In the genomic region with DNA sequence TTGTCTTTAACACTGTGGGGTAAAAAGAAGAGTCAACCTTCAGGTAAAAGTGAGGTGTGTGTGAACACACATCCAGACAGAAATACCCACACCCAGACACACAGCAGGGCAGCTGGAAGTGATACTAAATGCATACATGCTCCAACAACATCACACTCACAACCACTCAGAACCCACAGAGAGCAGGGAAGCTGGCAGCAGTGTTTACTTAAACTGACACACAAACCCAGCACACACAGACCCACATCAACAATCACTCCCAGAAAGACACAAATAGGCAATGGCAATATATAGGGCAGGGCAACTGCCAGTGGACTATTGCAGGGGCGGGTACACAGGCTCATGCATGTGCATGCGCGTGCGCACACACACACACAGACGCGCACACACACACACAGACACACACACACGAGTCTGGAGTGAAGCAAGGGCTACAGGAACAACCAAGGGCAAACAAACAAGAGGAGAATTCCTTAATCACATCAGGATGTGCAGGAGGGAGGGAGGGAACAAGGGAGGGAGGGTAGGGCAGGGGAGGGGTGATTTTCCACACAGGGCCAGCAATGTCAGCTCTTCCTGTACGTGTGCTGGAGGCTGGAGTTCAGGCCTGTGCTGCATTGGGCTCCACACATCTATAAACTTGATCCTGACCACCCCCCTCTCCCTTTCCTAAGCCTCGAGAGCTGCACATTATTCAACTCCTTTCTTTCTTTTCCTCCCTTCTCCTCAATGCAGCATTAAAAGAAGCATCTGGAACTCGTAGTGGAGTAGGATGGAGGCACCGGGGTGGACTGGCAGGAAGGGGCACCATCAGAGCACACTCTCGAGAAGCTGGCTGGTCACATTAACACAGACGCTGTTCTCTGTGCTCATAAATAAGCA, we compare ENCODE assay signal across 9 cellular contexts. TPM values are rescaled to one million over a fixed set of nuclear protein-coding genes. Genes with fewer than 3 reads are reported as not detected.
A peak's percentile ranks its signal among the peaks of the same experiment; 100 is the strongest.
DNase-seq lines count a peak whose midpoint lies in the region; ATAC-seq, FAIRE-seq and TF ChIP-seq lines count a peak whose summit lies in the region.
"Had no signal": no experiment of that assay in that cellular context is flagged by ENCODE, and none has a peak within 500 bp of the region (broad histone marks: within the 10 kb centered on the region; RNA-seq: fewer than 3 reads in every experiment).

No MANE protein-coding gene starts in this region.

- H3K36me3 Mint-ChIP-seq in activated T-helper 2 cell treated with anti-CD3 and anti-CD28 coated beads, Interferon-gamma antibody, Interleukin-2, Interleukin-4, amounts not matched to agents 10 μg/mL and 5 μg/mL and 100 μg/mL, durations not matched to agents 14 hours and 24 hours and 36 hours (ENCODE audit: low read depth) = peaks cover 52% of the 10 kb centered on the region

- H3K4me1 Mint-ChIP-seq in activated T-helper 2 cell treated with anti-CD3 and anti-CD28 coated beads, Interferon-gamma antibody, Interleukin-2, Interleukin-4, amounts not matched to agents 10 μg/mL and 5 μg/mL and 100 μg/mL, durations not matched to agents 14 hours and 24 hours and 36 hours (ENCODE audit: low read depth) = peaks cover 87% of the 10 kb centered on the region

- FAIRE-seq in GM12891 (lab: Jason Lieb, UNC) = peak; percentile 58

- intact Hi-C loops in activated T-helper 2 cell treated with anti-CD3 and anti-CD28 coated beads, Interferon-gamma antibody, Interleukin-2, Interleukin-4, amounts not matched to agents 10 μg/mL and 5 μg/mL and 100 μg/mL, durations not matched to agents 14 hours and 24 hours and 36 hours (cut with micrococcal nuclease) = loop anchor here (10.0 kb wide), 1 partner anchor 50 kb away; no protein-coding TSS in a partner anchor
- intact Hi-C loops in left cardiac atrium (cut with DNase I) = no loop called here

- TF ChIP-seq POLR2A in GM12891 (IDR thresholded peaks at IDR 0.05; ENCODE audit: low read depth, low read length) = no peak

- H3K4me3 Mint-ChIP-seq in activated T-helper 2 cell treated with anti-CD3 and anti-CD28 coated beads, Interferon-gamma antibody, Interleukin-2, Interleukin-4, amounts not matched to agents 10 μg/mL and 5 μg/mL and 100 μg/mL, durations not matched to agents 14 hours and 24 hours and 36 hours (ENCODE audit: low read depth) = no peak overlapping the region

- H3K27me3 Mint-ChIP-seq in activated T-helper 2 cell treated with anti-CD3 and anti-CD28 coated beads, Interferon-gamma antibody, Interleukin-2, Interleukin-4, amounts not matched to agents 10 μg/mL and 5 μg/mL and 100 μg/mL, durations not matched to agents 14 hours and 24 hours and 36 hours (ENCODE audit: low read depth) = no peaks in the 10 kb centered on the region

- H3K27ac Mint-ChIP-seq in activated T-helper 2 cell treated with anti-CD3 and anti-CD28 coated beads, Interferon-gamma antibody, Interleukin-2, Interleukin-4, amounts not matched to agents 10 μg/mL and 5 μg/mL and 100 μg/mL, durations not matched to agents 14 hours and 24 hours and 36 hours = peak overlapping the region; percentile 70

- no peaks in the 10 kb centered on the region for H3K9me3 Mint-ChIP-seq in activated T-helper 2 cell treated with anti-CD3 and anti-CD28 coated beads, Interferon-gamma antibody, Interleukin-2, Interleukin-4, amounts not matched to agents 10 μg/mL and 5 μg/mL and 100 μg/mL, durations not matched to agents 14 hours and 24 hours and 36 hours

- no peak overlapping the region for H3K4me3 ChIP-seq in skeletal muscle cell (ENCODE audit: low read depth, low read length)

- DNase-seq in GM12891 (ENCODE audit: insufficient read length, low spot score) (no peak), left cardiac atrium (peak; percentile 63), skeletal muscle cell (ENCODE audit: low read depth) (peak; percentile 87), ecto neural progenitor cell (ENCODE audit: low spot score) (no peak), NCI-H510A treated with DMSO at 0.1 percent for 48 hours (lab: John Stamatoyannopoulos, UW) (no peak), epidermal melanocyte (ENCODE audit: insufficient read length, low spot score) (no peak)
- DNase-seq in activated T-helper 2 cell treated with anti-CD3 and anti-CD28 coated beads, Interferon-gamma antibody, Interleukin-2, Interleukin-4, amounts not matched to agents 10 μg/mL and 5 μg/mL and 100 μg/mL, durations not matched to agents 14 hours and 24 hours and 36 hours (ENCODE audit: low spot score) = no peak
- DNase-seq: NCI-H2081 had no signal

- ATAC-seq in left cardiac atrium = peak; percentile 45 to 55
- ATAC-seq in GM21360 (IDR thresholded peaks at IDR 0.05; ENCODE audit: unreplicated experiment) = no peak

TF ChIP-seq in GM12891, 5 proteins besides CTCF, POLR2A, EP300 and RAD21:
- TF ChIP-seq POU2F2 (IDR thresholded peaks at IDR 0.05; ENCODE audit: low read depth, low read length) (no peak), POLR2AphosphoS5 (IDR thresholded peaks at IDR 0.05; ENCODE audit: low read depth, low read length) (0 out of 2 replicates have a peak, but pooled peaks have one; percentile 26)

RNA-seq across cellular contexts. Expression of a gene that starts 30.1 kb away (rescaled TPM):
- polyA plus RNA-seq in GM12891 (2012; ENCODE audit: low read depth, missing spikeins) = 47.4 TPM
- total RNA-seq in activated T-helper 2 cell treated with anti-CD3 and anti-CD28 coated beads, Interferon-gamma antibody, Interleukin-2, Interleukin-4, amounts not matched to agents 10 μg/mL and 5 μg/mL and 100 μg/mL, durations not matched to agents 14 hours and 24 hours and 36 hours = 42.6 and 43.5 TPM in 2 replicates
- total RNA-seq in left cardiac atrium = 10 to 100 TPM; 20.6 to 22.1 TPM

RNA-seq across cellular contexts. Expression of a gene that starts 43.2 kb away (rescaled TPM):
- polyA plus RNA-seq in GM12891 (2012; ENCODE audit: low read depth, missing spikeins) = 35.2 TPM
- 29.9 and 35.8 TPM in 2 replicates for total RNA-seq in activated T-helper 2 cell treated with anti-CD3 and anti-CD28 coated beads, Interferon-gamma antibody, Interleukin-2, Interleukin-4, amounts not matched to agents 10 μg/mL and 5 μg/mL and 100 μg/mL, durations not matched to agents 14 hours and 24 hours and 36 hours
- total RNA-seq in left cardiac atrium = 10 to 100 TPM; 15.4 to 26.5 TPM

RNA-seq across cellular contexts. Expression of a gene that starts 55.1 kb away (rescaled TPM):
- 16.2 TPM for polyA plus RNA-seq in GM12891 (2012; ENCODE audit: low read depth, missing spikeins)
- 43.4 and 47.5 TPM in 2 replicates for total RNA-seq in activated T-helper 2 cell treated with anti-CD3 and anti-CD28 coated beads, Interferon-gamma antibody, Interleukin-2, Interleukin-4, amounts not matched to agents 10 μg/mL and 5 μg/mL and 100 μg/mL, durations not matched to agents 14 hours and 24 hours and 36 hours
- 10 to 100 TPM; 21.2 to 30.8 TPM for total RNA-seq in left cardiac atrium

RNA-seq across cellular contexts. Expression of a gene that starts 59.9 kb away (rescaled TPM):
- 0.03 TPM for polyA plus RNA-seq in GM12891 (2012; ENCODE audit: low read depth, missing spikeins)
- total RNA-seq in activated T-helper 2 cell treated with anti-CD3 and anti-CD28 coated beads, Interferon-gamma antibody, Interleukin-2, Interleukin-4, amounts not matched to agents 10 μg/mL and 5 μg/mL and 100 μg/mL, durations not matched to agents 14 hours and 24 hours and 36 hours = 0.25 and 0.51 TPM in 2 replicates
- 1 to 10 TPM; 6.2 to 7.6 TPM for total RNA-seq in left cardiac atrium

Comparison
In these comparisons a context has a peak if more than half of its experiments do, and no peak if none do; other contexts are left out.
1. DNase-seq: peak in left cardiac atrium (single experiment) and skeletal muscle cell (single experiment); none in GM12891 (single experiment), activated T-helper 2 cell treated with anti-CD3 and anti-CD28 coated beads, Interferon-gamma antibody, Interleukin-2, Interleukin-4, amounts not matched to agents 10 μg/mL and 5 μg/mL and 100 μg/mL, durations not matched to agents 14 hours and 24 hours and 36 hours (single experiment), ecto neural progenitor cell (single experiment), NCI-H510A treated with DMSO at 0.1 percent for 48 hours (single experiment) and epidermal melanocyte (single experiment).